Comparison of ENCODE assay signal across 24 cellular contexts in genomic region chr17:50358177-50358576, GRCh38. TPM values are rescaled to one million over a fixed set of nuclear protein-coding genes. Genes with fewer than 3 reads are reported as not detected.
"Had no signal": no experiment of that assay in that cellular context is flagged by ENCODE, and none has a peak within 500 bp of the region (broad histone marks: within the 10 kb centered on the region; RNA-seq: fewer than 3 reads in every experiment).

No MANE protein-coding gene starts in this region.

- H3K4me3 ChIP-seq: ascending aorta, cardiac muscle cell, MG63, SJSA1 had no signal

- H3K4me1 ChIP-seq: SJSA1 had no signal

- H3K27ac ChIP-seq: ascending aorta, cardiac muscle cell, SJSA1 had no signal

- H3K9ac ChIP-seq: SK-N-SH had no signal

- H3K9me3 ChIP-seq: ascending aorta, MG63, SJSA1, SK-N-SH had no signal

- FAIRE-seq: TTC549 had no signal

- H3K27me3 ChIP-seq: ascending aorta, cardiac muscle cell, MG63, SJSA1 had no signal

- DNase-seq: activated CD4-positive, alpha-beta T cell treated with anti-CD3 and anti-CD28 coated beads for 36 hours; activated CD4-positive, alpha-beta T cell treated with anti-CD3 and anti-CD28 coated beads, Interleukin-2, amount 10 ng/mL, durations not matched to agents 7 days and 5 days; activated CD4-positive, alpha-beta T cell treated with anti-CD3 and anti-CD28 coated beads, Interleukin-2, amount 50 U/mL, for 48 hours; activated CD8-positive, alpha-beta T cell treated with anti-CD3 and anti-CD28 coated beads, Interleukin-2, amount 10 ng/mL, durations not matched to agents 7 days and 5 days; activated gamma-delta T cell; activated naive CD4-positive, alpha-beta T cell treated with Interleukin-2 at 50 U/mL for 16 hours; activated naive CD8-positive, alpha-beta T cell treated with anti-CD3 and anti-CD28 coated beads, Interleukin-2, amount 10 ng/mL, durations not matched to agents 7 days and 5 days; amygdala; Kasumi-1; KG1; MG63; NCI-H1092; NCI-H1436 treated with DMSO at 0.1 percent for 48 hours; NCI-H1694 treated with DMSO at 0.1 percent for 48 hours; NCI-H2029; NCI-H345; NCI-H524 treated with DMSO at 0.1 percent for 48 hours; SHP77 treated with DMSO at 0.1 percent for 48 hours; SK-N-SH had no signal

- H3K4me2 ChIP-seq: SK-N-SH had no signal

- ATAC-seq: activated CD4-positive, alpha-beta T cell treated with anti-CD3 and anti-CD28 coated beads for 36 hours; activated CD8-positive, alpha-beta T cell treated with anti-CD3 and anti-CD28 coated beads, Interleukin-2, amount 10 ng/mL, durations not matched to agents 7 days and 5 days; Panc1 had no signal

RNA-seq across cellular contexts. Expression of gene EME1, which starts 14.9 kb away (rescaled TPM):
- total RNA-seq: ascending aorta had no signal
